Comparison of ENCODE assay signal across 23 cellular contexts in the genomic region with DNA sequence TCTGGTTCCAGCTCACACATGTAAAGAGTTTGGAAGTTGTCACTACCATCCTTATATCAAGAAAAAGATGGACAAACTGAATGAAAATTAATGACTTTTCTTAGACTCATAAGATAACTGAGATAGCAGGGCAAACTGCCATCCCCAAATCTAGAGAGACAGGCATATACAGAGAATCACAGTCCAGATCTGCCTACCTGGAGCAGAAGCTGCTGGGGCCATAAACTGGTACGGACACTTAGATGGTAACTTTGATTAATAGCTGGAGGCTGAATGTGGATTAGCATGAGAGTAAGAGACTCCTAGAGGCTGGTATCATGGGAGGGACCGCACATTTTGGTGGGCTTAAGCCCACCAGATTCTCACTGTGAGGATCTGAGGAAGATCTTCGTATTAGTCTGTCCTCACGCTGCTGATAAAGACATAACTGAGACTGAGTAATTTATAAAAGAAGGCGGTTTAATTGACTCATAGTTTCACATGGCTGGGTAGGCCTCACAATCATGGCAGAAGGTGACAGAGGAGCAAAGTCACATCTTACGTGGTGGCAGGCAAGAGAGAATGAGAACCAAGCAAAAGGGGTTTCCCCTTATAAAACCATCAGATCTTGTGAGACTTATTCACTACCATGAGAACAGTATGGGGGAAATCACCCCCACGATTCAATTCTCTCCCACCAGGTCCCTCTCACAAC. TPM values are rescaled to one million over a fixed set of nuclear protein-coding genes. Genes with fewer than 3 reads are reported as not detected.
DNase-seq lines count a peak whose midpoint lies in the region; ATAC-seq and TF ChIP-seq lines count a peak whose summit lies in the region.
"Had no signal": no experiment of that assay in that cellular context is flagged by ENCODE, and none has a peak within 500 bp of the region (broad histone marks: within the 10 kb centered on the region; RNA-seq: fewer than 3 reads in every experiment).

No MANE protein-coding gene starts in this region.

- H3K36me3 ChIP-seq in thyroid gland = no peaks in the 10 kb centered on the region
- H3K36me3 ChIP-seq: cardiac muscle cell, esophagus muscularis mucosa, gastrocnemius medialis, left ventricle myocardium inferior had no signal

- no peak for TF ChIP-seq CTCF in activated CD8-positive, alpha-beta T cell treated with anti-CD3 and anti-CD28 coated beads for 36 hours (IDR thresholded peaks at IDR 0.05)
- no peak for TF ChIP-seq CTCF in activated B cell treated with CpG ODN at 0.5 μM for 24 hours (IDR thresholded peaks at IDR 0.05)
- no peak for TF ChIP-seq CTCF in thyroid gland (IDR thresholded peaks at IDR 0.05)

- peak; percentile 96 for ATAC-seq in activated CD8-positive, alpha-beta T cell treated with anti-CD3 and anti-CD28 coated beads for 36 hours
- ATAC-seq in activated CD8-positive, alpha-beta T cell treated with anti-CD3 and anti-CD28 coated beads, Interleukin-2, amount 10 ng/mL, durations not matched to agents 7 days and 5 days = no peak
- peak; percentile 25 for ATAC-seq in activated B cell treated with CpG ODN at 0.5 μM for 24 hours (ENCODE audit: low read depth)
- ATAC-seq in HG02623 (IDR thresholded peaks at IDR 0.05; ENCODE audit: unreplicated experiment) = no peak
- ATAC-seq: gastrocnemius medialis; naive thymus-derived CD4-positive, alpha-beta T cell had no signal

- H3K27ac Mint-ChIP-seq in activated CD8-positive, alpha-beta T cell treated with anti-CD3 and anti-CD28 coated beads for 36 hours = peak overlapping the region; percentile 88
- no peak overlapping the region for H3K27ac Mint-ChIP-seq in activated CD8-positive, alpha-beta T cell treated with anti-CD3 and anti-CD28 coated beads, Interleukin-2, amount 10 ng/mL, durations not matched to agents 7 days and 5 days
- no peak overlapping the region for H3K27ac Mint-ChIP-seq in activated B cell treated with CpG ODN at 0.5 μM for 24 hours
- H3K27ac Mint-ChIP-seq: endodermal cell; IgD-negative memory B cell; naive thymus-derived CD4-positive, alpha-beta T cell had no signal

- H3K4me3 ChIP-seq in thyroid gland (replicated peaks in 1 of 3) = no peak overlapping the region
- H3K4me3 ChIP-seq: cardiac muscle cell, esophagus muscularis mucosa, gastrocnemius medialis, left ventricle myocardium inferior, skin epidermis had no signal

- no peaks in the 10 kb centered on the region for H3K4me1 ChIP-seq in thyroid gland
- H3K4me1 ChIP-seq: esophagus muscularis mucosa, gastrocnemius medialis, left ventricle myocardium inferior had no signal

- H3K4me1 Mint-ChIP-seq in activated CD8-positive, alpha-beta T cell treated with anti-CD3 and anti-CD28 coated beads for 36 hours (ENCODE audit: low read depth) = peaks cover 23% of the 10 kb centered on the region
- H3K4me1 Mint-ChIP-seq in activated CD8-positive, alpha-beta T cell treated with anti-CD3 and anti-CD28 coated beads, Interleukin-2, amount 10 ng/mL, durations not matched to agents 7 days and 5 days (ENCODE audit: low read depth) = no peaks in the 10 kb centered on the region
- peaks cover 6% of the 10 kb centered on the region for H3K4me1 Mint-ChIP-seq in activated B cell treated with CpG ODN at 0.5 μM for 24 hours
- H3K4me1 Mint-ChIP-seq: endodermal cell had no signal

- peak overlapping the region; percentile 29 for H3K4me3 Mint-ChIP-seq in activated CD8-positive, alpha-beta T cell treated with anti-CD3 and anti-CD28 coated beads for 36 hours
- H3K4me3 Mint-ChIP-seq in activated CD8-positive, alpha-beta T cell treated with anti-CD3 and anti-CD28 coated beads, Interleukin-2, amount 10 ng/mL, durations not matched to agents 7 days and 5 days = no peak overlapping the region
- no peak overlapping the region for H3K4me3 Mint-ChIP-seq in activated B cell treated with CpG ODN at 0.5 μM for 24 hours
- H3K4me3 Mint-ChIP-seq: endodermal cell; naive thymus-derived CD4-positive, alpha-beta T cell had no signal

- no peak for TF ChIP-seq POLR2A in thyroid gland (IDR thresholded peaks at IDR 0.05)

- H3K27me3 Mint-ChIP-seq in activated CD8-positive, alpha-beta T cell treated with anti-CD3 and anti-CD28 coated beads for 36 hours = peaks cover 3% of the 10 kb centered on the region
- peaks cover 7% of the 10 kb centered on the region for H3K27me3 Mint-ChIP-seq in activated CD8-positive, alpha-beta T cell treated with anti-CD3 and anti-CD28 coated beads, Interleukin-2, amount 10 ng/mL, durations not matched to agents 7 days and 5 days (ENCODE audit: low read depth)
- peaks cover 9% of the 10 kb centered on the region for H3K27me3 Mint-ChIP-seq in activated B cell treated with CpG ODN at 0.5 μM for 24 hours

- CTCF ChIA-PET in activated CD8-positive, alpha-beta T cell treated with anti-CD3 and anti-CD28 coated beads for 36 hours (lab: Charles Lee) = interaction anchor here (0.6 to 1.9 kb wide), 2 partner anchors 10 to 303 kb away, joined by 5 read pairs; no protein-coding TSS in a partner anchor
- CTCF ChIA-PET in activated CD8-positive, alpha-beta T cell treated with anti-CD3 and anti-CD28 coated beads, Interleukin-2, amount 10 ng/mL, durations not matched to agents 7 days and 5 days (lab: Charles Lee) = no interaction called here
- CTCF ChIA-PET in activated B cell treated with CpG ODN at 0.5 μM for 24 hours (lab: Charles Lee) = no interaction called here

- H3K9me3 Mint-ChIP-seq in activated CD8-positive, alpha-beta T cell treated with anti-CD3 and anti-CD28 coated beads for 36 hours = peaks cover 3% of the 10 kb centered on the region
- H3K9me3 Mint-ChIP-seq in activated CD8-positive, alpha-beta T cell treated with anti-CD3 and anti-CD28 coated beads, Interleukin-2, amount 10 ng/mL, durations not matched to agents 7 days and 5 days (ENCODE audit: insufficient read depth) = no peaks in the 10 kb centered on the region
- no peaks in the 10 kb centered on the region for H3K9me3 Mint-ChIP-seq in activated B cell treated with CpG ODN at 0.5 μM for 24 hours
- H3K9me3 Mint-ChIP-seq: endodermal cell had no signal

- DNase-seq in activated CD8-positive, alpha-beta T cell treated with anti-CD3 and anti-CD28 coated beads for 36 hours = peak; percentile 68
- DNase-seq in activated CD8-positive, alpha-beta T cell treated with anti-CD3 and anti-CD28 coated beads, Interleukin-2, amount 10 ng/mL, durations not matched to agents 7 days and 5 days = no peak
- DNase-seq in activated B cell treated with CpG ODN at 0.5 μM for 24 hours (no peak), NCI-H2196 treated with DMSO at 0.1 percent for 48 hours (lab: John Stamatoyannopoulos, UW; ENCODE audit: unreplicated experiment) (no peak), thyroid gland (no peak)
- DNase-seq in activated naive CD4-positive, alpha-beta T cell treated with anti-CD3 and anti-CD28 coated beads, Interleukin-2, amount 50 U/mL, for 16 hours = peak; percentile 42
- DNase-seq in stimulated activated CD4-positive, alpha-beta T cell treated with anti-CD3 and anti-CD28 coated beads, TNF-alpha, amount 100 ng/mL, for 48 hours (ENCODE audit: low read depth in 3 of 3) = peak in 2 of 3 donors; percentile 14 to 38
- DNase-seq: activated gamma-delta T cell; aorta; endodermal cell; gastrocnemius medialis; GF-D8; hypothalamus; left ventricle myocardium inferior; naive thymus-derived CD4-positive, alpha-beta T cell; NCI-H1092 treated with DMSO at 0.1 percent for 48 hours; NCI-H1930; NCI-H69 had no signal

- H3K36me3 Mint-ChIP-seq in activated CD8-positive, alpha-beta T cell treated with anti-CD3 and anti-CD28 coated beads for 36 hours (ENCODE audit: low read depth) = no peaks in the 10 kb centered on the region
- no peaks in the 10 kb centered on the region for H3K36me3 Mint-ChIP-seq in activated CD8-positive, alpha-beta T cell treated with anti-CD3 and anti-CD28 coated beads, Interleukin-2, amount 10 ng/mL, durations not matched to agents 7 days and 5 days (ENCODE audit: low read depth)
- H3K36me3 Mint-ChIP-seq in activated B cell treated with CpG ODN at 0.5 μM for 24 hours (ENCODE audit: low read depth) = no peaks in the 10 kb centered on the region
- H3K36me3 Mint-ChIP-seq: IgD-negative memory B cell; naive thymus-derived CD4-positive, alpha-beta T cell had no signal

- POLR2A ChIA-PET in activated CD8-positive, alpha-beta T cell treated with anti-CD3 and anti-CD28 coated beads for 36 hours (lab: Charles Lee) = no interaction called here
- POLR2A ChIA-PET in activated CD8-positive, alpha-beta T cell treated with anti-CD3 and anti-CD28 coated beads, Interleukin-2, amount 10 ng/mL, durations not matched to agents 7 days and 5 days (lab: Charles Lee) = no interaction called here
- POLR2A ChIA-PET in activated B cell treated with CpG ODN at 0.5 μM for 24 hours (lab: Charles Lee) = interaction anchor here (0.6 kb wide), 1 partner anchor 1019 kb away, joined by 4 read pairs; no protein-coding TSS in a partner anchor

- H3K27ac ChIP-seq in thyroid gland = no peak overlapping the region
- H3K27ac ChIP-seq: cardiac muscle cell, esophagus muscularis mucosa, gastrocnemius medialis, left ventricle myocardium inferior, skin epidermis had no signal

- no peaks in the 10 kb centered on the region for H3K27me3 ChIP-seq in thyroid gland
- H3K27me3 ChIP-seq: cardiac muscle cell, esophagus muscularis mucosa, gastrocnemius medialis had no signal

- 76 to 91% methylated on average over 6 to 7 of the region's 7 CpGs for WGBS in thyroid gland, 2 donors

- intact Hi-C loops in activated CD8-positive, alpha-beta T cell treated with anti-CD3 and anti-CD28 coated beads for 36 hours (cut with micrococcal nuclease) = no loop called here
- intact Hi-C loops in activated B cell treated with CpG ODN at 0.5 μM for 24 hours (cut with micrococcal nuclease) (no loop called here), thyroid gland (cut with DNase I) (no loop called here)

- no peaks in the 10 kb centered on the region for H3K9me3 ChIP-seq in thyroid gland
- H3K9me3 ChIP-seq: esophagus muscularis mucosa, gastrocnemius medialis, left ventricle myocardium inferior had no signal

RNA-seq across cellular contexts. Expression of gene POLA1, which starts 10.8 kb away (rescaled TPM):
- 10 to 100 TPM; 41.4 to 42.9 TPM for total RNA-seq in activated CD8-positive, alpha-beta T cell treated with anti-CD3 and anti-CD28 coated beads for 36 hours
- total RNA-seq in activated CD8-positive, alpha-beta T cell treated with anti-CD3 and anti-CD28 coated beads, Interleukin-2, amount 10 ng/mL, durations not matched to agents 7 days and 5 days = 10 to 100 TPM; 37.0 to 38.2 TPM
- 15.5 and 18.7 TPM in 2 replicates for total RNA-seq in activated B cell treated with CpG ODN at 0.5 μM for 24 hours
- total RNA-seq in thyroid gland = 10 to 100 TPM in 1 of 4 donors, 1 to 10 TPM in 3; 8.5 to 18.9 (median 8.8) TPM

RNA-seq across cellular contexts. Expression of gene PCYT1B, which starts 35.7 kb away (rescaled TPM):
- total RNA-seq in activated CD8-positive, alpha-beta T cell treated with anti-CD3 and anti-CD28 coated beads for 36 hours = under 1 TPM; 0.04 to 0.36 TPM
- not detected for total RNA-seq in activated CD8-positive, alpha-beta T cell treated with anti-CD3 and anti-CD28 coated beads, Interleukin-2, amount 10 ng/mL, durations not matched to agents 7 days and 5 days
- total RNA-seq in activated B cell treated with CpG ODN at 0.5 μM for 24 hours = not detected in 2 replicates
- under 1 TPM in 1 of 4 donors, not detected in 3; 0.13 TPM for total RNA-seq in thyroid gland

Comparison
In these comparisons a context has a peak if more than half of its experiments do, and no peak if none do; other contexts are left out.
1. ATAC-seq: peak in activated CD8-positive, alpha-beta T cell treated with anti-CD3 and anti-CD28 coated beads for 36 hours (single experiment) and activated B cell treated with CpG ODN at 0.5 μM for 24 hours (single experiment); none in activated CD8-positive, alpha-beta T cell treated with anti-CD3 and anti-CD28 coated beads, Interleukin-2, amount 10 ng/mL, durations not matched to agents 7 days and 5 days (single experiment) and HG02623 (single experiment).
2. DNase-seq: peak in activated CD8-positive, alpha-beta T cell treated with anti-CD3 and anti-CD28 coated beads for 36 hours (single experiment), activated naive CD4-positive, alpha-beta T cell treated with anti-CD3 and anti-CD28 coated beads, Interleukin-2, amount 50 U/mL, for 16 hours (single experiment) and stimulated activated CD4-positive, alpha-beta T cell treated with anti-CD3 and anti-CD28 coated beads, TNF-alpha, amount 100 ng/mL, for 48 hours (2 of 3); none in activated CD8-positive, alpha-beta T cell treated with anti-CD3 and anti-CD28 coated beads, Interleukin-2, amount 10 ng/mL, durations not matched to agents 7 days and 5 days (single experiment), activated B cell treated with CpG ODN at 0.5 μM for 24 hours (single experiment), NCI-H2196 treated with DMSO at 0.1 percent for 48 hours (single experiment) and thyroid gland (0 of 2).